In the genomic region with DNA sequence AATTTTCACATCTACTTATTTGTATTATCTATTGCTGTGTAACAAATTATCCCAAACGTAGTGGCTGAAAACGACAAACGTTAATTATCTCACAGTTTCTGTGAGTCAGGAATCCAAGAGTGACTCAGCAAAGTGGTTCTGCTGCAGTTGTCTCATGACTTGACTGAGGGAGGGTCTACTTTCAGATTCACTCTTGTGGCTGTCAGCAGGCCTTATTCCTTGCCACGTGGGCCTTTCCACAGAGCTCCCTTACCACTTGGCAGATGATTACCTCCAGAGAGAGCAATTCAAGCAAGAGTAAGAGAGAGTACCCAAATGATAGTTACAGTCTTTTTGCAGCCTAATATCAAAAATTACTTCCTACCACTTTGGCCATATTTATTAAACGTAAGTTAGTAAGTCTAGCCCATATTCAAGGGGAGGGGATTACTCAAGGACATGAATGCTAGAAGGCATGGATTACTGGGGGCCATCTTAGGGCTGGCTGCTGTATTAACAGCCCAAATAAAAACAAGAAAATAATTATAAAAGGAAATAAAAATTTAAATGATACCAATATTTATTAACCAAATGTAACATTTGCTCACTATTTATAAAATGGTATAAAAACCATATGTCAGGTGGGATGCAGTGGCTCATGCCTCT, we compare ENCODE assay signal across 1 cellular context.
TF ChIP-seq lines count a peak whose summit lies in the region.

No MANE protein-coding gene starts in this region.

TF ChIP-seq in GM12878, 131 proteins besides CTCF, POLR2A, EP300 and RAD21:
- TF ChIP-seq BMI1 (IDR thresholded peaks at IDR 0.05; ENCODE audit: borderline replicate concordance) = no peak
- peak; percentile 100 for TF ChIP-seq BACH1 (IDR thresholded peaks at IDR 0.05; ENCODE audit: borderline replicate concordance)
- TF ChIP-seq, protein P1, sequence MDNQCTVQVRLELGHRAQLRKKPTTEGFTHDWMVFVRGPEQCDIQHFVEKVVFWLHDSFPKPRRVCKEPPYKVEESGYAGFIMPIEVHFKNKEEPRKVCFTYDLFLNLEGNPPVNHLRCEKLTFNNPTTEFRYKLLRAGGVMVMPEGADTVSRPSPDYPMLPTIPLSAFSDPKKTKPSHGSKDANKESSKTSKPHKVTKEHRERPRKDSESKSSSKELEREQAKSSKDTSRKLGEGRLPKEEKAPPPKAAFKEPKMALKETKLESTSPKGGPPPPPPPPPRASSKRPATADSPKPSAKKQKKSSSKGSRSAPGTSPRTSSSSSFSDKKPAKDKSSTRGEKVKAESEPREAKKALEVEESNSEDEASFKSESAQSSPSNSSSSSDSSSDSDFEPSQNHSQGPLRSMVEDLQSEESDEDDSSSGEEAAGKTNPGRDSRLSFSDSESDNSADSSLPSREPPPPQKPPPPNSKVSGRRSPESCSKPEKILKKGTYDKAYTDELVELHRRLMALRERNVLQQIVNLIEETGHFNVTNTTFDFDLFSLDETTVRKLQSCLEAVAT (IDR thresholded peaks at IDR 0.05) = peak; percentile 48
- no peak for TF ChIP-seq ZBTB40 (IDR thresholded peaks at IDR 0.05; ENCODE audit: borderline replicate concordance)
- peak; percentile 56 for TF ChIP-seq IRF4 (IDR thresholded peaks at IDR 0.05; ENCODE audit: low read depth, low read length)
- TF ChIP-seq MTA2 (IDR thresholded peaks at IDR 0.05; ENCODE audit: low read depth) = peak; percentile 86
- TF ChIP-seq JUND (IDR thresholded peaks at IDR 0.05; ENCODE audit: low read depth, low read length) = 0 out of 2 replicates have a peak, but pooled peaks have one; percentile 20
- TF ChIP-seq BCL11A (IDR thresholded peaks at IDR 0.05; ENCODE audit: low read depth, low read length) = peak; percentile 72
- TF ChIP-seq, protein P2, sequence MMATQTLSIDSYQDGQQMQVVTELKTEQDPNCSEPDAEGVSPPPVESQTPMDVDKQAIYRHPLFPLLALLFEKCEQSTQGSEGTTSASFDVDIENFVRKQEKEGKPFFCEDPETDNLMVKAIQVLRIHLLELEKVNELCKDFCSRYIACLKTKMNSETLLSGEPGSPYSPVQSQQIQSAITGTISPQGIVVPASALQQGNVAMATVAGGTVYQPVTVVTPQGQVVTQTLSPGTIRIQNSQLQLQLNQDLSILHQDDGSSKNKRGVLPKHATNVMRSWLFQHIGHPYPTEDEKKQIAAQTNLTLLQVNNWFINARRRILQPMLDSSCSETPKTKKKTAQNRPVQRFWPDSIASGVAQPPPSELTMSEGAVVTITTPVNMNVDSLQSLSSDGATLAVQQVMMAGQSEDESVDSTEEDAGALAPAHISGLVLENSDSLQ (IDR thresholded peaks at IDR 0.05) = peak; percentile 57; the same call in 1 of the 2 replicates
- TF ChIP-seq, protein P3, sequence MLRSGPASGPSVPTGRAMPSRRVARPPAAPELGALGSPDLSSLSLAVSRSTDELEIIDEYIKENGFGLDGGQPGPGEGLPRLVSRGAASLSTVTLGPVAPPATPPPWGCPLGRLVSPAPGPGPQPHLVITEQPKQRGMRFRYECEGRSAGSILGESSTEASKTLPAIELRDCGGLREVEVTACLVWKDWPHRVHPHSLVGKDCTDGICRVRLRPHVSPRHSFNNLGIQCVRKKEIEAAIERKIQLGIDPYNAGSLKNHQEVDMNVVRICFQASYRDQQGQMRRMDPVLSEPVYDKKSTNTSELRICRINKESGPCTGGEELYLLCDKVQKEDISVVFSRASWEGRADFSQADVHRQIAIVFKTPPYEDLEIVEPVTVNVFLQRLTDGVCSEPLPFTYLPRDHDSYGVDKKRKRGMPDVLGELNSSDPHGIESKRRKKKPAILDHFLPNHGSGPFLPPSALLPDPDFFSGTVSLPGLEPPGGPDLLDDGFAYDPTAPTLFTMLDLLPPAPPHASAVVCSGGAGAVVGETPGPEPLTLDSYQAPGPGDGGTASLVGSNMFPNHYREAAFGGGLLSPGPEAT (IDR thresholded peaks at IDR 0.05; ENCODE audit: low read depth) = peak; percentile 82
- no peak for TF ChIP-seq TCF7 (IDR thresholded peaks at IDR 0.05; ENCODE audit: borderline replicate concordance)
- peak; percentile 50; the same call in 1 of the 2 replicates for TF ChIP-seq STAT3 (IDR thresholded peaks at IDR 0.05; ENCODE audit: low read depth, low read length)
- TF ChIP-seq POLR2AphosphoS2 (IDR thresholded peaks at IDR 0.05; ENCODE audit: low read depth, low read length) = no peak
- no peak for TF ChIP-seq MYB (IDR thresholded peaks at IDR 0.05; ENCODE audit: borderline replicate concordance, low read depth, low read length)
- TF ChIP-seq NFIC (IDR thresholded peaks at IDR 0.05; ENCODE audit: low read depth, low read length) = peak; percentile 40
- TF ChIP-seq, protein P4, sequence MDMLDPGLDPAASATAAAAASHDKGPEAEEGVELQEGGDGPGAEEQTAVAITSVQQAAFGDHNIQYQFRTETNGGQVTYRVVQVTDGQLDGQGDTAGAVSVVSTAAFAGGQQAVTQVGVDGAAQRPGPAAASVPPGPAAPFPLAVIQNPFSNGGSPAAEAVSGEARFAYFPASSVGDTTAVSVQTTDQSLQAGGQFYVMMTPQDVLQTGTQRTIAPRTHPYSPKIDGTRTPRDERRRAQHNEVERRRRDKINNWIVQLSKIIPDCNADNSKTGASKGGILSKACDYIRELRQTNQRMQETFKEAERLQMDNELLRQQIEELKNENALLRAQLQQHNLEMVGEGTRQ (IDR thresholded peaks at IDR 0.05; ENCODE audit: borderline replicate concordance, low read depth, low read length) = peak; percentile 43; the same call in 1 of the 2 replicates
- TF ChIP-seq ATF7 (IDR thresholded peaks at IDR 0.05; ENCODE audit: low read depth) = peak; percentile 79
- peak; percentile 71; the same call in 1 of the 2 replicates for TF ChIP-seq JUNB (IDR thresholded peaks at IDR 0.05)
- peak; percentile 75 to 79; a peak in 3 of 4 replicates for TF ChIP-seq IKZF2 (IDR thresholded peaks at IDR 0.05)
- no peak for TF ChIP-seq ZNF274 (IDR thresholded peaks at IDR 0.05; ENCODE audit: insufficient read depth, insufficient read length)
- no peak for TF ChIP-seq IRF3 (IDR thresholded peaks at IDR 0.05)
- peak; percentile 40 to 54; a peak in 2 of 4 replicates for TF ChIP-seq BHLHE40 (IDR thresholded peaks at IDR 0.05; ENCODE audit: borderline replicate concordance in 1 of 2, low read depth in 2 of 2, low read length in 1 of 2)
- peak; percentile 45; the same call in 1 of the 2 replicates for TF ChIP-seq RUNX3 (IDR thresholded peaks at IDR 0.05; ENCODE audit: low read length)
- peak; percentile 91 for TF ChIP-seq RAD51 (IDR thresholded peaks at IDR 0.05)
- TF ChIP-seq, protein P5, sequence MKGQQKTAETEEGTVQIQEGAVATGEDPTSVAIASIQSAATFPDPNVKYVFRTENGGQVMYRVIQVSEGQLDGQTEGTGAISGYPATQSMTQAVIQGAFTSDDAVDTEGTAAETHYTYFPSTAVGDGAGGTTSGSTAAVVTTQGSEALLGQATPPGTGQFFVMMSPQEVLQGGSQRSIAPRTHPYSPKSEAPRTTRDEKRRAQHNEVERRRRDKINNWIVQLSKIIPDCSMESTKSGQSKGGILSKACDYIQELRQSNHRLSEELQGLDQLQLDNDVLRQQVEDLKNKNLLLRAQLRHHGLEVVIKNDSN (IDR thresholded peaks at IDR 0.05; ENCODE audit: borderline replicate concordance, extremely low read length, insufficient read depth, low read depth, low read length) = peak; percentile 18
- TF ChIP-seq, protein P6, sequence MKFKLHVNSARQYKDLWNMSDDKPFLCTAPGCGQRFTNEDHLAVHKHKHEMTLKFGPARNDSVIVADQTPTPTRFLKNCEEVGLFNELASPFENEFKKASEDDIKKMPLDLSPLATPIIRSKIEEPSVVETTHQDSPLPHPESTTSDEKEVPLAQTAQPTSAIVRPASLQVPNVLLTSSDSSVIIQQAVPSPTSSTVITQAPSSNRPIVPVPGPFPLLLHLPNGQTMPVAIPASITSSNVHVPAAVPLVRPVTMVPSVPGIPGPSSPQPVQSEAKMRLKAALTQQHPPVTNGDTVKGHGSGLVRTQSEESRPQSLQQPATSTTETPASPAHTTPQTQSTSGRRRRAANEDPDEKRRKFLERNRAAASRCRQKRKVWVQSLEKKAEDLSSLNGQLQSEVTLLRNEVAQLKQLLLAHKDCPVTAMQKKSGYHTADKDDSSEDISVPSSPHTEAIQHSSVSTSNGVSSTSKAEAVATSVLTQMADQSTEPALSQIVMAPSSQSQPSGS (IDR thresholded peaks at IDR 0.05; ENCODE audit: low read length) = peak; percentile 56; the same call in 1 of the 2 replicates
